In the genomic region with DNA sequence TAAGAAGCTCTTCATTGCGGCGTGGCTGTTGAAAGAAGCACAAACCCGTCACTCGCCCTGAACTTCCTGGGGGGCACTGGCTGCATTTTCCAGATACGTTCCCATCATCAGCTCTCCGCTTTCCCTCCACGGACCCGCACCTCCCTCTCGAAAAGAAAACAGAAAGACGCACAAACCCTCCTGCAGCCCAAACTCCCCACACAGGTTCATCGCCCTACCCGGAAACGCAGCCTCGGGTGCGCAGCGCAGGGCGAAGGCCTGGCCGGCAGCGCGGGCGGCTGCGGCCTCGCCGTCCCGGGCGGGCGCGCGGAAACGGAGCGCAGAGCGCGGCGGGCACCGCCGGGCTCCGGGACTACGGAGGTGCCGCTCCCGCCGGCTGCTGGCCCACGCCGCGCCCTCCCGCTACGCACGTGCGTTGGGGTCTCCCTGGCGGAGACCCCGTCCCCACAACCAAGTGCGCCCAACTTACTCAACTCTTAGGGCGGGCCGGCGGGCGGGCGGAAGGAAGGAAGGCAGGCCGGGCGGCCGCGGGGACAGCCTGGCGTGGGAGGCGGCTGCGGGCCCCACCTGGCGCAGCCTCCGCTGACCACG, we compare ENCODE assay signal across 8 cellular contexts.
DNase-seq lines count a peak whose midpoint lies in the region; ATAC-seq lines count a peak whose summit lies in the region.

No MANE protein-coding gene starts in this region.

- H3K27me3 ChIP-seq in HUES6 (ENCODE audit: control insufficient read depth, insufficient read depth, low read length) = peaks cover 52% of the 10 kb centered on the region
- H3K27me3 ChIP-seq in duodenal mucosa (ENCODE audit: control insufficient read depth in 1 of 2, insufficient read depth in 2 of 2, low read length in 2 of 2) = no peaks in the 10 kb centered on the region

- peaks cover 6% of the 10 kb centered on the region; the same call in 1 of the 2 replicates for H3K36me3 ChIP-seq in HUES6 (ENCODE audit: control insufficient read depth, insufficient read depth, low read length)
- H3K36me3 ChIP-seq in duodenal mucosa (ENCODE audit: control insufficient read depth in 1 of 2, insufficient read depth in 2 of 2, low read length in 2 of 2) = peaks cover 3 to 14% of the 10 kb centered on the region in 2 donors

- H3K4me1 Mint-ChIP-seq in stimulated activated memory B cell treated with anti-CD40 and anti-IgM and Interleukin-4, amounts not matched to agents 10 μg/mL and 1 μg/mL and 100 μg/mL, for 72 hours = peaks cover 53% of the 10 kb centered on the region

- H3K27me3 Mint-ChIP-seq in stimulated activated memory B cell treated with anti-CD40 and anti-IgM and Interleukin-4, amounts not matched to agents 10 μg/mL and 1 μg/mL and 100 μg/mL, for 72 hours = no peaks in the 10 kb centered on the region

- peak overlapping the region; percentile 93 for H3K4me3 Mint-ChIP-seq in stimulated activated memory B cell treated with anti-CD40 and anti-IgM and Interleukin-4, amounts not matched to agents 10 μg/mL and 1 μg/mL and 100 μg/mL, for 72 hours

- peak overlapping the region; percentile 84 for H3K4me3 ChIP-seq in HUES6 (ENCODE audit: low read depth, low read length)
- peak overlapping the region; percentile 75 to 94 for H3K4me3 ChIP-seq in duodenal mucosa (ENCODE audit: low read depth in 1 of 2, low read length in 2 of 2)

- H3K27ac ChIP-seq in HUES6 (ENCODE audit: low read depth, low read length) (no peak overlapping the region), duodenal mucosa (ENCODE audit: low read depth, low read length) (peak overlapping the region; percentile 91)

- H3K9ac ChIP-seq in HUES6 (ENCODE audit: low read length) = peak overlapping the region; percentile 74
- H3K9ac ChIP-seq in duodenal mucosa (ENCODE audit: low read depth in 1 of 2, low read length in 2 of 2) = peak overlapping the region; percentile 92 to 93

- peaks cover 40% of the 10 kb centered on the region for H3K36me3 Mint-ChIP-seq in stimulated activated memory B cell treated with anti-CD40 and anti-IgM and Interleukin-4, amounts not matched to agents 10 μg/mL and 1 μg/mL and 100 μg/mL, for 72 hours

- H3K4me1 ChIP-seq in HUES6 (ENCODE audit: control insufficient read depth, insufficient read depth, low read length) = peaks cover 7% of the 10 kb centered on the region; the same call in 1 of the 2 replicates
- peaks cover 24 to 25% of the 10 kb centered on the region in 2 donors for H3K4me1 ChIP-seq in duodenal mucosa (ENCODE audit: control insufficient read depth in 1 of 2, insufficient read depth in 2 of 2, low read length in 2 of 2)

- H3K9me3 Mint-ChIP-seq in stimulated activated memory B cell treated with anti-CD40 and anti-IgM and Interleukin-4, amounts not matched to agents 10 μg/mL and 1 μg/mL and 100 μg/mL, for 72 hours = no peaks in the 10 kb centered on the region

- ATAC-seq in GM21381 (IDR thresholded peaks at IDR 0.05; ENCODE audit: unreplicated experiment) = peak; percentile 36
- ATAC-seq in stimulated activated memory B cell treated with anti-CD40 and anti-IgM and Interleukin-4, amounts not matched to agents 10 μg/mL and 1 μg/mL and 100 μg/mL, for 72 hours = peak; percentile 54

- DNase-seq in EL = peak; percentile 43
- peak; percentile 63 for DNase-seq in activated CD4-positive, alpha-beta T cell treated with anti-CD3 and anti-CD28 coated beads for 48 hours
- DNase-seq in medulla oblongata (ENCODE audit: extremely low spot score) = peak; percentile 8
- no peak for DNase-seq in NCI-H1436 treated with DMSO at 0.1 percent for 48 hours (lab: John Stamatoyannopoulos, UW)

- peak overlapping the region; percentile 95 for H3K27ac Mint-ChIP-seq in stimulated activated memory B cell treated with anti-CD40 and anti-IgM and Interleukin-4, amounts not matched to agents 10 μg/mL and 1 μg/mL and 100 μg/mL, for 72 hours

- no peaks in the 10 kb centered on the region for H3K9me3 ChIP-seq in HUES6 (ENCODE audit: control insufficient read depth, insufficient read depth, low read depth, low read length)
- H3K9me3 ChIP-seq in duodenal mucosa (ENCODE audit: control insufficient read depth in 1 of 2, low read length in 2 of 2) = no peaks in the 10 kb centered on the region
